Comparison of ENCODE assay signal across 16 cellular contexts in the genomic region with DNA sequence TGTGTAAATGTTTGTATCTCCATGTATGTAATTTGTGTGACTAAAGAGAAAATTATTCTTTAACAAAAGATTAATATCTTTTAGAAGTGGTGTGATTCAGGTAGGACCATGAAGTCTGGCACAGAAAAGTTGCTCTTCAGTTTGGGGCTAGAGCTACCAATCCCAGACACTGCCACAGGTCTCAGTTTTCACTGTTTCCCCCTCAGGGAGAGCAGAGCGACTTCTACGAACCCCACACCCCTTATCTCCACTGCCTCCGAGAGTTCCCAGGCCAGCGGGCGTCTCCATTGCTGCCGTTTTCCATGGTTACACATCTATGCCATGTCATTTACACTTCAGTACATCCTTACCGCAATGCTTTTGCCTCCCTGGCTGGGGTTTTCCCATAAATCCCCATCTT.
"Had no signal": no experiment of that assay in that cellular context is flagged by ENCODE, and none has a peak within 500 bp of the region (broad histone marks: within the 10 kb centered on the region; RNA-seq: fewer than 3 reads in every experiment).

No MANE protein-coding gene starts in this region.

- H3K9me3 ChIP-seq: psoas muscle, sigmoid colon, thoracic aorta had no signal

- H3K9me3 Mint-ChIP-seq: natural killer cell had no signal

- H3K4me1 Mint-ChIP-seq: activated CD8-positive, alpha-beta memory T cell treated with anti-CD3 and anti-CD28 coated beads, Interleukin-2, amount 10 ng/mL, durations not matched to agents 7 days and 5 days; immature natural killer cell; natural killer cell had no signal

- DNase-seq: activated CD4-positive, alpha-beta T cell treated with anti-CD3 and anti-CD28 coated beads for 1 hour; activated CD4-positive, alpha-beta T cell treated with anti-CD3 and anti-CD28 coated beads, Interleukin-2, amount 50 U/mL, for 48 hours; activated CD8-positive, alpha-beta memory T cell treated with anti-CD3 and anti-CD28 coated beads, Interleukin-2, amount 10 ng/mL, durations not matched to agents 7 days and 5 days; activated effector memory CD4-positive, alpha-beta T cell treated with Interleukin-2 at 50 U/mL for 16 hours; activated naive CD4-positive, alpha-beta T cell treated with anti-CD3 and anti-CD28 coated beads, Interleukin-2, amount 50 U/mL, for 16 hours; activated T-cell treated with anti-CD3 and anti-CD28 coated beads, Interleukin-2, amount 50 U/mL, for 24 hours; immature natural killer cell; mesenchymal stem cell; natural killer cell; sigmoid colon; stimulated activated CD4-positive, alpha-beta T cell treated with anti-CD3 and anti-CD28 coated beads, Interleukin-1b, Interleukin-23, amount 100 ng/mL, for 48 hours; stomach; T-cell; T1000 had no signal

- H3K4me3 Mint-ChIP-seq: activated CD8-positive, alpha-beta memory T cell treated with anti-CD3 and anti-CD28 coated beads, Interleukin-2, amount 10 ng/mL, durations not matched to agents 7 days and 5 days; activated T-cell treated with anti-CD3 and anti-CD28 coated beads, Interleukin-2, amount 50 U/mL, for 24 hours; immature natural killer cell; natural killer cell had no signal

- H3K36me3 ChIP-seq: sigmoid colon, stomach, thoracic aorta had no signal

- H3K27ac ChIP-seq: psoas muscle, sigmoid colon, stomach, thoracic aorta had no signal

- H3K36me3 Mint-ChIP-seq: activated CD8-positive, alpha-beta memory T cell treated with anti-CD3 and anti-CD28 coated beads, Interleukin-2, amount 10 ng/mL, durations not matched to agents 7 days and 5 days; immature natural killer cell; natural killer cell; T-cell had no signal

- H3K27ac Mint-ChIP-seq: activated CD8-positive, alpha-beta memory T cell treated with anti-CD3 and anti-CD28 coated beads, Interleukin-2, amount 10 ng/mL, durations not matched to agents 7 days and 5 days; activated T-cell treated with anti-CD3 and anti-CD28 coated beads, Interleukin-2, amount 50 U/mL, for 24 hours; immature natural killer cell; natural killer cell; T-cell had no signal
